ENCODE assay signal across 24 cellular contexts in genomic region chr1:39326836-39327235, GRCh38.
A peak's percentile ranks its signal among the peaks of the same experiment; 100 is the strongest.
DNase-seq lines count a peak whose midpoint lies in the region; ATAC-seq and TF ChIP-seq lines count a peak whose summit lies in the region.
"Had no signal": no experiment of that assay in that cellular context is flagged by ENCODE, and none has a peak within 500 bp of the region (broad histone marks: within the 10 kb centered on the region; RNA-seq: fewer than 3 reads in every experiment).

No MANE protein-coding gene starts in this region.

- CTCF ChIA-PET in activated CD4-positive, alpha-beta T cell treated with anti-CD3 and anti-CD28 coated beads for 36 hours (lab: Charles Lee) = no interaction called here
- CTCF ChIA-PET in activated CD4-positive, alpha-beta memory T cell treated with anti-CD3 and anti-CD28 coated beads, Interleukin-2, amount 10 ng/mL, durations not matched to agents 7 days and 5 days (lab: Charles Lee) = interaction anchor here (0.6 kb wide), 1 partner anchor 741 kb away, joined by 3 read pairs; no protein-coding TSS in a partner anchor

- H3K4me1 ChIP-seq in testis (peaks cover 3% of the 10 kb centered on the region), upper lobe of left lung (no peaks in the 10 kb centered on the region)
- H3K4me1 ChIP-seq: BE2C, esophagus squamous epithelium, thyroid gland had no signal

- H3K27ac ChIP-seq in testis (peak overlapping the region; percentile 77 to 79), upper lobe of left lung (no peak overlapping the region)
- H3K27ac ChIP-seq: thyroid gland had no signal

- peaks cover 15% of the 10 kb centered on the region for H3K4me1 Mint-ChIP-seq in activated CD4-positive, alpha-beta T cell treated with anti-CD3 and anti-CD28 coated beads for 36 hours
- H3K4me1 Mint-ChIP-seq in activated CD4-positive, alpha-beta memory T cell treated with anti-CD3 and anti-CD28 coated beads, Interleukin-2, amount 10 ng/mL, durations not matched to agents 7 days and 5 days = peaks cover 45% of the 10 kb centered on the region

- H3K4me3 ChIP-seq in fibroblast of mammary gland (ENCODE audit: control insufficient read depth, low read depth, low read length) = no peak overlapping the region
- no peak overlapping the region for H3K4me3 ChIP-seq in testis
- H3K4me3 ChIP-seq in upper lobe of left lung = no peak overlapping the region
- H3K4me3 ChIP-seq: esophagus squamous epithelium, thyroid gland had no signal

- H3K4me3 Mint-ChIP-seq in activated CD4-positive, alpha-beta T cell treated with anti-CD3 and anti-CD28 coated beads for 36 hours = no peak overlapping the region
- H3K4me3 Mint-ChIP-seq in activated CD4-positive, alpha-beta memory T cell treated with anti-CD3 and anti-CD28 coated beads, Interleukin-2, amount 10 ng/mL, durations not matched to agents 7 days and 5 days = no peak overlapping the region
- H3K4me3 Mint-ChIP-seq: central memory CD8-positive, alpha-beta T cell; stimulated activated memory B cell treated with anti-CD40 and anti-IgM and Interleukin-4, amounts not matched to agents 10 μg/mL and 1 μg/mL and 100 μg/mL, for 72 hours; T-helper 2 cell treated with Interferon-gamma antibody and Interleukin-4, amounts not matched to agents 5 μg/mL and 100 μg/mL, for 36 hours had no signal

- H3K36me3 ChIP-seq in testis (ENCODE audit: low read depth, missing control alignments) (no peaks in the 10 kb centered on the region), upper lobe of left lung (peaks cover 55 to 100% (median 71%) of the 10 kb centered on the region in 4 donors)
- H3K36me3 ChIP-seq: BE2C had no signal

- no peak for DNase-seq in activated CD4-positive, alpha-beta T cell treated with anti-CD3 and anti-CD28 coated beads for 36 hours
- no peak for DNase-seq in activated CD4-positive, alpha-beta T cell treated with anti-CD3 and anti-CD28 coated beads for 48 hours
- DNase-seq in activated CD4-positive, alpha-beta memory T cell treated with anti-CD3 and anti-CD28 coated beads, Interleukin-2, amount 10 ng/mL, durations not matched to agents 7 days and 5 days = no peak
- peak; percentile 31 for DNase-seq in fibroblast of mammary gland (ENCODE audit: low read depth)
- no peak for DNase-seq in testis
- DNase-seq in upper lobe of left lung = no peak
- DNase-seq in iPS-NIHi7 (ENCODE audit: extremely low spot score) = no peak
- no peak for DNase-seq in NCI-H226
- DNase-seq: 8988T; activated gamma-delta T cell treated with Interleukin-2 at 50 U/mL for 16 hours; BE2C; effector CD8-positive, alpha-beta T cell; esophagus squamous epithelium; left ventricle myocardium superior; NCI-H2029 treated with DMSO at 0.1 percent for 48 hours; NCI-H446; nucleus accumbens; thyroid gland had no signal

- 45 to 55% methylated on average over 1 of the region's 1 CpG for WGBS in testis, 2 donors
- WGBS in upper lobe of left lung, 2 donors = 91 to 96% methylated on average over 1 of the region's 1 CpG

- TF ChIP-seq EP300 in upper lobe of left lung (IDR thresholded peaks at IDR 0.05) = no peak

- no peak for ATAC-seq in activated CD4-positive, alpha-beta T cell treated with anti-CD3 and anti-CD28 coated beads for 36 hours
- ATAC-seq in upper lobe of left lung (ENCODE audit: low FRiP score in 2 of 2) = no peak
- ATAC-seq: activated CD4-positive, CD25-positive, alpha-beta regulatory T cell treated with anti-CD3 and anti-CD28 coated beads, Interleukin-2, amount 50 U/mL, for 24 hours; HCT116; left ventricle myocardium superior; Panc1; stimulated activated memory B cell treated with anti-CD40 and anti-IgM and Interleukin-4, amounts not matched to agents 10 μg/mL and 1 μg/mL and 100 μg/mL, for 72 hours had no signal

- H3K27me3 ChIP-seq in testis = no peaks in the 10 kb centered on the region
- H3K27me3 ChIP-seq in upper lobe of left lung = no peaks in the 10 kb centered on the region
- H3K27me3 ChIP-seq: BE2C, esophagus squamous epithelium, thyroid gland had no signal

- POLR2A ChIA-PET in activated CD4-positive, alpha-beta T cell treated with anti-CD3 and anti-CD28 coated beads for 36 hours (lab: Charles Lee) = no interaction called here
- POLR2A ChIA-PET in activated CD4-positive, alpha-beta memory T cell treated with anti-CD3 and anti-CD28 coated beads, Interleukin-2, amount 10 ng/mL, durations not matched to agents 7 days and 5 days (lab: Charles Lee) = no interaction called here

- H3K9me3 ChIP-seq in testis (no peaks in the 10 kb centered on the region), upper lobe of left lung (no peaks in the 10 kb centered on the region)
- H3K9me3 ChIP-seq: BE2C, esophagus squamous epithelium, thyroid gland had no signal

- TF ChIP-seq POLR2A in testis (IDR thresholded peaks at IDR 0.05) = no peak
- no peak for TF ChIP-seq POLR2A in upper lobe of left lung (IDR thresholded peaks at IDR 0.05)

- H3K27me3 Mint-ChIP-seq in activated CD4-positive, alpha-beta T cell treated with anti-CD3 and anti-CD28 coated beads for 36 hours = no peaks in the 10 kb centered on the region
- no peaks in the 10 kb centered on the region for H3K27me3 Mint-ChIP-seq in activated CD4-positive, alpha-beta memory T cell treated with anti-CD3 and anti-CD28 coated beads, Interleukin-2, amount 10 ng/mL, durations not matched to agents 7 days and 5 days
- H3K27me3 Mint-ChIP-seq: central memory CD8-positive, alpha-beta T cell; stimulated activated memory B cell treated with anti-CD40 and anti-IgM and Interleukin-4, amounts not matched to agents 10 μg/mL and 1 μg/mL and 100 μg/mL, for 72 hours had no signal

- H3K27ac Mint-ChIP-seq in activated CD4-positive, alpha-beta T cell treated with anti-CD3 and anti-CD28 coated beads for 36 hours = peak overlapping the region; percentile 62
- peak overlapping the region; percentile 29 for H3K27ac Mint-ChIP-seq in activated CD4-positive, alpha-beta memory T cell treated with anti-CD3 and anti-CD28 coated beads, Interleukin-2, amount 10 ng/mL, durations not matched to agents 7 days and 5 days
- H3K27ac Mint-ChIP-seq: stimulated activated memory B cell treated with anti-CD40 and anti-IgM and Interleukin-4, amounts not matched to agents 10 μg/mL and 1 μg/mL and 100 μg/mL, for 72 hours; T-helper 2 cell treated with Interferon-gamma antibody and Interleukin-4, amounts not matched to agents 5 μg/mL and 100 μg/mL, for 36 hours had no signal

- no peaks in the 10 kb centered on the region for H3K9me3 Mint-ChIP-seq in activated CD4-positive, alpha-beta T cell treated with anti-CD3 and anti-CD28 coated beads for 36 hours (ENCODE audit: low read depth)
- no peaks in the 10 kb centered on the region for H3K9me3 Mint-ChIP-seq in activated CD4-positive, alpha-beta memory T cell treated with anti-CD3 and anti-CD28 coated beads, Interleukin-2, amount 10 ng/mL, durations not matched to agents 7 days and 5 days
- H3K9me3 Mint-ChIP-seq: central memory CD8-positive, alpha-beta T cell; stimulated activated memory B cell treated with anti-CD40 and anti-IgM and Interleukin-4, amounts not matched to agents 10 μg/mL and 1 μg/mL and 100 μg/mL, for 72 hours; T-helper 2 cell treated with Interferon-gamma antibody and Interleukin-4, amounts not matched to agents 5 μg/mL and 100 μg/mL, for 36 hours had no signal

- H3K36me3 Mint-ChIP-seq in activated CD4-positive, alpha-beta T cell treated with anti-CD3 and anti-CD28 coated beads for 36 hours (ENCODE audit: low read depth) = peaks cover 37% of the 10 kb centered on the region
- peaks cover 65% of the 10 kb centered on the region for H3K36me3 Mint-ChIP-seq in activated CD4-positive, alpha-beta memory T cell treated with anti-CD3 and anti-CD28 coated beads, Interleukin-2, amount 10 ng/mL, durations not matched to agents 7 days and 5 days (ENCODE audit: low read depth)

- TF ChIP-seq CTCF in fibroblast of mammary gland (conservative IDR thresholded peaks at IDR 0.05; ENCODE audit: control insufficient read depth, insufficient read depth, low read depth, low read length) = no peak
- no peak for TF ChIP-seq CTCF in testis (IDR thresholded peaks at IDR 0.05)
- no peak for TF ChIP-seq CTCF in upper lobe of left lung (IDR thresholded peaks at IDR 0.05)

- intact Hi-C loops in activated CD4-positive, alpha-beta T cell treated with anti-CD3 and anti-CD28 coated beads for 36 hours (cut with DNase I, micrococcal nuclease) = no loop called here
- intact Hi-C loops in testis (cut with DNase I; ENCODE audit: low total_unique reads) = no loop called here

Comparison
In these comparisons a context has a peak if more than half of its experiments do, and no peak if none do; other contexts are left out.
1. H3K27ac ChIP-seq: peak in testis (2 of 2); none in upper lobe of left lung (0 of 4).